ENCODE assay signal across 23 cellular contexts in genomic region chr2:203501870-203502269, GRCh38.
"Had no signal": no experiment of that assay in that cellular context is flagged by ENCODE, and none has a peak within 500 bp of the region (broad histone marks: within the 10 kb centered on the region; RNA-seq: fewer than 3 reads in every experiment).

No MANE protein-coding gene starts in this region.

- H3K4me3 Mint-ChIP-seq: activated CD8-positive, alpha-beta T cell treated with anti-CD3 and anti-CD28 coated beads, Interleukin-2, amount 10 ng/mL, durations not matched to agents 7 days and 5 days; activated naive CD8-positive, alpha-beta T cell; nephron had no signal

- ATAC-seq: activated CD8-positive, alpha-beta T cell treated with anti-CD3 and anti-CD28 coated beads, Interleukin-2, amount 10 ng/mL, durations not matched to agents 7 days and 5 days; psoas muscle; stimulated activated naive CD8-positive, alpha-beta T cell treated with anti-CD3 and anti-CD28 coated beads, Interleukin-15, Interleukin-2, amounts not matched to agents 100 U/mL and 50 U/mL, for 24 hours had no signal

- H3K4me1 ChIP-seq: ascending aorta had no signal

- H3K27ac ChIP-seq: brain microvascular endothelial cell, colonic mucosa, pancreas, psoas muscle, tibial artery had no signal

- DNase-seq: activated CD4-positive, alpha-beta T cell treated with anti-CD3 and anti-CD28 coated beads for 1 hour; activated CD4-positive, alpha-beta T cell treated with anti-CD3 and anti-CD28 coated beads, Interleukin-2, amount 50 U/mL, for 1 hour; activated CD8-positive, alpha-beta T cell treated with anti-CD3 and anti-CD28 coated beads, Interleukin-2, amount 10 ng/mL, durations not matched to agents 7 days and 5 days; activated gamma-delta T cell treated with Interleukin-2 at 50 U/mL for 16 hours; adrenal gland; brain microvascular endothelial cell; caudate nucleus; colonic mucosa; kidney; mammary epithelial cell; midbrain; pancreas; psoas muscle; right cardiac atrium; stimulated activated CD4-positive, alpha-beta T cell treated with anti-CD3 and anti-CD28 coated beads, Interleukin-12 subunit alpha, Interleukin-12 subunit beta, amount 100 ng/mL, for 4 hours; stimulated activated CD4-positive, alpha-beta T cell treated with anti-CD3 and anti-CD28 coated beads, Interleukin-4, amount 100 ng/mL, for 4 hours; stimulated activated naive CD8-positive, alpha-beta T cell treated with anti-CD3 and anti-CD28 coated beads, Interleukin-15, Interleukin-2, amounts not matched to agents 100 U/mL and 50 U/mL, for 24 hours; T-helper 1 cell; tibial artery had no signal

- H3K9me3 ChIP-seq: adrenal gland, ascending aorta, colonic mucosa, neutrophil, pancreas, psoas muscle, tibial artery had no signal

- H3K27me3 ChIP-seq: adrenal gland, ascending aorta, brain microvascular endothelial cell, colonic mucosa, neutrophil, pancreas, tibial artery had no signal

- H3K27me3 Mint-ChIP-seq: activated naive CD8-positive, alpha-beta T cell had no signal

- H3K27ac Mint-ChIP-seq: activated CD8-positive, alpha-beta T cell treated with anti-CD3 and anti-CD28 coated beads, Interleukin-2, amount 10 ng/mL, durations not matched to agents 7 days and 5 days; activated naive CD8-positive, alpha-beta T cell had no signal

- H3K4me3 ChIP-seq: adrenal gland, ascending aorta, colonic mucosa, pancreas, psoas muscle, tibial artery had no signal

- H3K36me3 ChIP-seq: adrenal gland, ascending aorta, colonic mucosa, neutrophil, pancreas, tibial artery had no signal
